Comparison of ENCODE assay signal across 25 cellular contexts in the genomic region with DNA sequence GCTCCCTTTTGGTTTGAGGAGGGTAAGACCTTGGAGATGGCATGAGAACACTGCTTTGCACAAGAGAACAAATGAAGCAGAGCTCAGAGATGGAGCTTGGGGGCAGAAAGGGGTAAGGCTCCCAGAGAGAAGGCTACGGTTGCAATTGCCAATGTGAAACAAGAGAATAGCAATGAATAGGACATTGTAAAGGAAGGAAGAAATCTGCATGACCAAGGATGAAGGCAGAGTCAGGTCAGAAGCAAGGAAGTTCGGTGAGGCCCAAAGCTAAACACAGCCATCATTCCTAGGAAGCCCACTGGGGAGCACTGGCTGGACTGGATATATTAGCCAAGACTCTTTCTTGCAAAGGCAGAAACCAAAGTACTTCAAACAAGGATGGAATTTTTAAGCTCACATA.
"Had no signal": no experiment of that assay in that cellular context is flagged by ENCODE, and none has a peak within 500 bp of the region (broad histone marks: within the 10 kb centered on the region; RNA-seq: fewer than 3 reads in every experiment).

No MANE protein-coding gene starts in this region.

- H3K4me1 Mint-ChIP-seq: activated CD4-positive, alpha-beta memory T cell treated with anti-CD3 and anti-CD28 coated beads, Interleukin-2, amount 10 ng/mL, durations not matched to agents 7 days and 5 days; activated CD4-positive, alpha-beta T cell treated with anti-CD3 and anti-CD28 coated beads for 36 hours; activated naive CD4-positive, alpha-beta T cell treated with anti-CD3 and anti-CD28 coated beads, Interleukin-2, amount 10 ng/mL, durations not matched to agents 7 days and 5 days; activated naive CD8-positive, alpha-beta T cell treated with anti-CD3 and anti-CD28 coated beads for 36 hours had no signal

- H3K4me3 ChIP-seq: SK-N-MC had no signal

- H3K27ac Mint-ChIP-seq: activated CD4-positive, alpha-beta memory T cell treated with anti-CD3 and anti-CD28 coated beads, Interleukin-2, amount 10 ng/mL, durations not matched to agents 7 days and 5 days; activated CD4-positive, alpha-beta T cell treated with anti-CD3 and anti-CD28 coated beads for 36 hours; activated naive CD4-positive, alpha-beta T cell treated with anti-CD3 and anti-CD28 coated beads, Interleukin-2, amount 10 ng/mL, durations not matched to agents 7 days and 5 days; activated naive CD8-positive, alpha-beta T cell treated with anti-CD3 and anti-CD28 coated beads for 36 hours; activated T-cell treated with anti-CD3 and anti-CD28 coated beads, Interleukin-2, amount 50 U/mL, for 72 hours; activated T-helper 2 cell treated with anti-CD3 and anti-CD28 coated beads, Interferon-gamma antibody, Interleukin-2, Interleukin-4, amounts not matched to agents 10 μg/mL and 5 μg/mL and 100 μg/mL, durations not matched to agents 14 hours and 24 hours and 36 hours had no signal

- H3K27ac ChIP-seq: SK-N-MC, VCaP had no signal

- H3K27me3 Mint-ChIP-seq: activated CD4-positive, alpha-beta memory T cell treated with anti-CD3 and anti-CD28 coated beads, Interleukin-2, amount 10 ng/mL, durations not matched to agents 7 days and 5 days; activated CD4-positive, alpha-beta T cell treated with anti-CD3 and anti-CD28 coated beads for 36 hours; activated naive CD4-positive, alpha-beta T cell treated with anti-CD3 and anti-CD28 coated beads, Interleukin-2, amount 10 ng/mL, durations not matched to agents 7 days and 5 days; activated naive CD8-positive, alpha-beta T cell treated with anti-CD3 and anti-CD28 coated beads for 36 hours had no signal

- DNase-seq: activated CD4-positive, alpha-beta memory T cell treated with anti-CD3 and anti-CD28 coated beads, Interleukin-2, amount 10 ng/mL, durations not matched to agents 7 days and 5 days; activated CD4-positive, alpha-beta T cell treated with anti-CD3 and anti-CD28 coated beads for 36 hours; activated CD4-positive, alpha-beta T cell treated with anti-CD3 and anti-CD28 coated beads, Interleukin-2, amount 50 U/mL, for 1 hour; activated gamma-delta T cell treated with Interleukin-2 at 50 U/mL for 16 hours; activated naive CD4-positive, alpha-beta T cell treated with anti-CD3 and anti-CD28 coated beads, Interleukin-2, amount 10 ng/mL, durations not matched to agents 7 days and 5 days; activated naive CD8-positive, alpha-beta T cell treated with anti-CD3 and anti-CD28 coated beads for 36 hours; activated T-cell treated with anti-CD3 and anti-CD28 coated beads, Interleukin-2, amount 50 U/mL, for 72 hours; caudate nucleus; KG1; NCI-H1092; NCI-H1417 treated with DMSO at 0.1 percent for 48 hours; NCI-H1694; NCI-H2029; NCI-H2107; NCI-H2171 treated with DMSO at 0.1 percent for 48 hours; NCI-H226; NCI-H526 treated with DMSO at 0.1 percent for 48 hours; OCI-M1; RPMI8226; T-helper 1 cell had no signal

- H3K9me3 Mint-ChIP-seq: activated CD4-positive, alpha-beta memory T cell treated with anti-CD3 and anti-CD28 coated beads, Interleukin-2, amount 10 ng/mL, durations not matched to agents 7 days and 5 days; activated naive CD4-positive, alpha-beta T cell treated with anti-CD3 and anti-CD28 coated beads, Interleukin-2, amount 10 ng/mL, durations not matched to agents 7 days and 5 days; activated naive CD8-positive, alpha-beta T cell treated with anti-CD3 and anti-CD28 coated beads for 36 hours; activated T-helper 2 cell treated with anti-CD3 and anti-CD28 coated beads, Interferon-gamma antibody, Interleukin-2, Interleukin-4, amounts not matched to agents 10 μg/mL and 5 μg/mL and 100 μg/mL, durations not matched to agents 14 hours and 24 hours and 36 hours had no signal

- H3K36me3 Mint-ChIP-seq: activated naive CD4-positive, alpha-beta T cell treated with anti-CD3 and anti-CD28 coated beads, Interleukin-2, amount 10 ng/mL, durations not matched to agents 7 days and 5 days; activated naive CD8-positive, alpha-beta T cell treated with anti-CD3 and anti-CD28 coated beads for 36 hours had no signal

- ATAC-seq: activated CD4-positive, alpha-beta T cell treated with anti-CD3 and anti-CD28 coated beads for 36 hours; activated T-cell treated with anti-CD3 and anti-CD28 coated beads, Interleukin-2, amount 50 U/mL, for 72 hours; Panc1; Right ventricle myocardium inferior had no signal

- H3K4me3 Mint-ChIP-seq: activated CD4-positive, alpha-beta memory T cell treated with anti-CD3 and anti-CD28 coated beads, Interleukin-2, amount 10 ng/mL, durations not matched to agents 7 days and 5 days; activated CD4-positive, alpha-beta T cell treated with anti-CD3 and anti-CD28 coated beads for 36 hours; activated naive CD4-positive, alpha-beta T cell treated with anti-CD3 and anti-CD28 coated beads, Interleukin-2, amount 10 ng/mL, durations not matched to agents 7 days and 5 days; activated naive CD8-positive, alpha-beta T cell treated with anti-CD3 and anti-CD28 coated beads for 36 hours; activated T-cell treated with anti-CD3 and anti-CD28 coated beads, Interleukin-2, amount 50 U/mL, for 72 hours had no signal
